9 cellular contexts compared by ENCODE assay signal in the genomic region with DNA sequence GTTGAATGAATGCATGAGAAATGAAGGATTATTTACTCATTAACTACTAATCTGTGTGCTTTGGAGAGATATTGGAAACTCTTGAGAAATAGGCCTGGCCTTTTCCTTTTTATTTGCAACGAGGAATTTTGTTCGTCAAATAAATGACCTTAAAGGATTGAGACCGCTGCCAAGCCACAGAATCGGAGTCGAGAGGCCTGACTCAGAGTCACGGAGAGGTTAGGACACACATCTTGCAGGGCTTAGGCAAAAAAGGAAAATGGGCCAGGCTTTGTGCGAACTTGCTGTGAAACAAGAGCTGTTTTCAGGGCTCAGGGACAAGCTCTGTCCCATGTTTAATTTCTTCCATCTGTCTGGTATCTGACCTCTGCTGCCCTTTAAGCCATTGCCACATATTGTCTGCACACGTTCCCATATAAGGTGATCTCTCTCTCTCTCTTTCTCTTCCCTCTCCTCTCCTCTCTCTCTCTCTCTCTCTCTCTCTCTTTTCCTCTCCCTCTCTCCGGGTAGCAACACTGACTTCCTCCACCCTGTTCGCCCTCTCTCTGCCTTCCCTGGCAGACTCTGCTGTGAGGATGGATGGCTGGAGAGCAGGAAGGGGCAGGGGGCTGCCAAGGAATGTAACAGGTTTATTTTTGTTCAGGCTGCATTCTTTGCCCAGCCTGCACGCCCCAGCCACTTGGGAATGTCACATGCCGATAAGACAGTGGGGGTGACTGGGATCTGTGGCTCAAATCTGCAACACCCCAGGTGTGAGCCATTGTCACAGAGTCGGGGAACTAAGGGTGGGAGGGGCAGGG. TPM values are rescaled to one million over a fixed set of nuclear protein-coding genes. Genes with fewer than 3 reads are reported as not detected.
A peak's percentile ranks its signal among the peaks of the same experiment; 100 is the strongest.
DNase-seq lines count a peak whose midpoint lies in the region; ATAC-seq and TF ChIP-seq lines count a peak whose summit lies in the region.
"Had no signal": no experiment of that assay in that cellular context is flagged by ENCODE, and none has a peak within 500 bp of the region (broad histone marks: within the 10 kb centered on the region; RNA-seq: fewer than 3 reads in every experiment).

No MANE protein-coding gene starts in this region.

- H3K27ac Mint-ChIP-seq in GM23338 (peak overlapping the region; percentile 73), WTC11 (peak overlapping the region; percentile 55)

- 0 out of 2 replicates have a peak overlapping the region, but pooled peaks have one; percentile 41 for H3K4me2 ChIP-seq in GM23338

- no peaks in the 10 kb centered on the region for H3K27me3 ChIP-seq in GM23338 (ENCODE audit: insufficient read depth)

- CTCF ChIA-PET in WTC11 (lab: Charles Lee), result no interaction called here

- no peaks in the 10 kb centered on the region for H3K36me3 ChIP-seq in GM23338 (ENCODE audit: insufficient read depth)

- TF ChIP-seq CTCF in GM23338 (conservative IDR thresholded peaks at IDR 0.05; ENCODE audit: low read depth in 2 of 2) (no peak), WTC11 (IDR thresholded peaks at IDR 0.05) (no peak)

- ATAC-seq in GM23338 (peak; percentile 80), WTC11 (peak; percentile 78), left cardiac atrium (peak; percentile 83 to 93), sciatic nerve (peak; percentile 95), HG02885 (IDR thresholded peaks at IDR 0.05; ENCODE audit: poor library complexity, unreplicated experiment) (no peak), GM21390 (IDR thresholded peaks at IDR 0.05; ENCODE audit: unreplicated experiment) (no peak)

- DNase-seq in GM23338 (ENCODE audit: low spot score) (peak; percentile 49), WTC11 (ENCODE audit: low spot score) (peak; percentile 22), left cardiac atrium (peak; percentile 77), sciatic nerve (ENCODE audit: low spot score) (peak; percentile 89), T-helper 9 cell (no peak), NCI-H2227 (lab: John Stamatoyannopoulos, UW; ENCODE audit: unreplicated experiment) (no peak)

- no peaks in the 10 kb centered on the region for H3F3A ChIP-seq in GM23338 (replicated peaks; ENCODE audit: low read depth)

- H3K36me3 Mint-ChIP-seq in GM23338 (ENCODE audit: low read depth) (no peaks in the 10 kb centered on the region), WTC11 (no peaks in the 10 kb centered on the region)

- POLR2A ChIA-PET in WTC11 (lab: Charles Lee), result no interaction called here

- H3K27ac ChIP-seq in GM23338 (ENCODE audit: low read depth), result peak overlapping the region; percentile 12; the same call in 1 of the 2 replicates
- H3K27ac ChIP-seq: VCaP had no signal

- H3K27me3 Mint-ChIP-seq in GM23338 (ENCODE audit: insufficient read depth, low read depth, poor library complexity) (peaks cover 11% of the 10 kb centered on the region), WTC11 (ENCODE audit: low read depth) (peaks cover 4% of the 10 kb centered on the region; the same call in 1 of the 2 replicates)

- no peaks in the 10 kb centered on the region for H3K9me2 ChIP-seq in GM23338 (ENCODE audit: insufficient read depth)

- no peaks in the 10 kb centered on the region for H3K4me1 ChIP-seq in GM23338 (ENCODE audit: insufficient read depth)

- H3K79me2 ChIP-seq in GM23338 (replicated peaks; ENCODE audit: insufficient read depth), result no peaks in the 10 kb centered on the region

- H3K9me3 Mint-ChIP-seq in GM23338 (no peaks in the 10 kb centered on the region), WTC11 (0 out of 2 replicates have a peak, but pooled peaks cover 4% of the 10 kb centered on the region)

- peak overlapping the region; percentile 91 for H2AFZ ChIP-seq in GM23338

- H3K4me1 Mint-ChIP-seq in GM23338, result peaks cover 15% of the 10 kb centered on the region
- H3K4me1 Mint-ChIP-seq in WTC11, result peaks cover 9% of the 10 kb centered on the region

- H3K4me3 ChIP-seq in GM23338, result no peak overlapping the region

- intact Hi-C loops in left cardiac atrium (cut with DNase I), result loop anchor here in 1 of 2 donors (10.0 kb wide), 2 partner anchors 116 to 176 kb away; a partner anchor contains a TSS
- intact Hi-C loops in sciatic nerve (cut with DNase I), result loop anchor here (10.0 kb wide), 1 partner anchor 316 kb away; no protein-coding TSS in a partner anchor

- H3K4me3 Mint-ChIP-seq in GM23338 (no peak overlapping the region; the same call in 2 of the 3 replicates), WTC11 (no peak overlapping the region)

- H4K20me1 ChIP-seq in GM23338 (replicated peaks; ENCODE audit: insufficient read depth), result no peaks in the 10 kb centered on the region

TF ChIP-seq in GM23338, 12 proteins besides CTCF, POLR2A, EP300 and RAD21 (continues in another document):
- TF ChIP-seq EZH2phosphoT487 (IDR thresholded peaks at IDR 0.05; ENCODE audit: unreplicated experiment), result no peak

TF ChIP-seq in WTC11, 78 proteins besides CTCF, POLR2A, EP300 and RAD21 (continues in another document):
- TF ChIP-seq, protein P1, sequence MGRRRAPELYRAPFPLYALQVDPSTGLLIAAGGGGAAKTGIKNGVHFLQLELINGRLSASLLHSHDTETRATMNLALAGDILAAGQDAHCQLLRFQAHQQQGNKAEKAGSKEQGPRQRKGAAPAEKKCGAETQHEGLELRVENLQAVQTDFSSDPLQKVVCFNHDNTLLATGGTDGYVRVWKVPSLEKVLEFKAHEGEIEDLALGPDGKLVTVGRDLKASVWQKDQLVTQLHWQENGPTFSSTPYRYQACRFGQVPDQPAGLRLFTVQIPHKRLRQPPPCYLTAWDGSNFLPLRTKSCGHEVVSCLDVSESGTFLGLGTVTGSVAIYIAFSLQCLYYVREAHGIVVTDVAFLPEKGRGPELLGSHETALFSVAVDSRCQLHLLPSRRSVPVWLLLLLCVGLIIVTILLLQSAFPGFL (CRISPR knock-in tag; IDR thresholded peaks at IDR 0.05; ENCODE audit: borderline replicate concordance), result no peak
- TF ChIP-seq FOXJ3 (CRISPR knock-in tag; IDR thresholded peaks at IDR 0.05; ENCODE audit: borderline replicate concordance) (no peak), ZNF317 (CRISPR knock-in tag; IDR thresholded peaks at IDR 0.05; ENCODE audit: borderline replicate concordance, low read depth) (no peak)
- TF ChIP-seq, protein P2, sequence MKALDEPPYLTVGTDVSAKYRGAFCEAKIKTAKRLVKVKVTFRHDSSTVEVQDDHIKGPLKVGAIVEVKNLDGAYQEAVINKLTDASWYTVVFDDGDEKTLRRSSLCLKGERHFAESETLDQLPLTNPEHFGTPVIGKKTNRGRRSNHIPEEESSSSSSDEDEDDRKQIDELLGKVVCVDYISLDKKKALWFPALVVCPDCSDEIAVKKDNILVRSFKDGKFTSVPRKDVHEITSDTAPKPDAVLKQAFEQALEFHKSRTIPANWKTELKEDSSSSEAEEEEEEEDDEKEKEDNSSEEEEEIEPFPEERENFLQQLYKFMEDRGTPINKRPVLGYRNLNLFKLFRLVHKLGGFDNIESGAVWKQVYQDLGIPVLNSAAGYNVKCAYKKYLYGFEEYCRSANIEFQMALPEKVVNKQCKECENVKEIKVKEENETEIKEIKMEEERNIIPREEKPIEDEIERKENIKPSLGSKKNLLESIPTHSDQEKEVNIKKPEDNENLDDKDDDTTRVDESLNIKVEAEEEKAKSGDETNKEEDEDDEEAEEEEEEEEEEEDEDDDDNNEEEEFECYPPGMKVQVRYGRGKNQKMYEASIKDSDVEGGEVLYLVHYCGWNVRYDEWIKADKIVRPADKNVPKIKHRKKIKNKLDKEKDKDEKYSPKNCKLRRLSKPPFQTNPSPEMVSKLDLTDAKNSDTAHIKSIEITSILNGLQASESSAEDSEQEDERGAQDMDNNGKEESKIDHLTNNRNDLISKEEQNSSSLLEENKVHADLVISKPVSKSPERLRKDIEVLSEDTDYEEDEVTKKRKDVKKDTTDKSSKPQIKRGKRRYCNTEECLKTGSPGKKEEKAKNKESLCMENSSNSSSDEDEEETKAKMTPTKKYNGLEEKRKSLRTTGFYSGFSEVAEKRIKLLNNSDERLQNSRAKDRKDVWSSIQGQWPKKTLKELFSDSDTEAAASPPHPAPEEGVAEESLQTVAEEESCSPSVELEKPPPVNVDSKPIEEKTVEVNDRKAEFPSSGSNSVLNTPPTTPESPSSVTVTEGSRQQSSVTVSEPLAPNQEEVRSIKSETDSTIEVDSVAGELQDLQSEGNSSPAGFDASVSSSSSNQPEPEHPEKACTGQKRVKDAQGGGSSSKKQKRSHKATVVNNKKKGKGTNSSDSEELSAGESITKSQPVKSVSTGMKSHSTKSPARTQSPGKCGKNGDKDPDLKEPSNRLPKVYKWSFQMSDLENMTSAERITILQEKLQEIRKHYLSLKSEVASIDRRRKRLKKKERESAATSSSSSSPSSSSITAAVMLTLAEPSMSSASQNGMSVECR (CRISPR knock-in tag; IDR thresholded peaks at IDR 0.05; ENCODE audit: borderline replicate concordance), result no peak

RNA-seq across cellular contexts. Expression of a gene that starts 14.9 kb away (rescaled TPM):
- 7.7 and 17.5 TPM in 2 replicates for total RNA-seq in GM23338 (2014; rRNA removed; shearing (Covaris generic))
- polyA plus RNA-seq in GM23338 (2016; fragmentation: Nextera tagmentation; extraction: Ambion mirVana), result 12.8 and 22.3 TPM in 2 replicates
- total RNA-seq in WTC11 (2021) (9.3 to 10.5 TPM (median 10.4 TPM) in 3 replicates), left cardiac atrium (10 to 100 TPM in 1 of 2 donors, 1 to 10 TPM in 1; 8.0 to 12.6 TPM), sciatic nerve (17.3 TPM)

Comparison
In these comparisons a context has a peak if more than half of its experiments do, and no peak if none do; other contexts are left out.
1. ATAC-seq: peak in GM23338 (single experiment), WTC11 (single experiment), left cardiac atrium (2 of 2) and sciatic nerve (single experiment); none in HG02885 (single experiment) and GM21390 (single experiment).
2. DNase-seq: peak in GM23338 (single experiment), WTC11 (single experiment), left cardiac atrium (single experiment) and sciatic nerve (single experiment); none in T-helper 9 cell (single experiment) and NCI-H2227 (single experiment).